ENCODE assay signal across 9 cellular contexts in genomic region chr1:28456078-28456477, GRCh38. TPM values are rescaled to one million over a fixed set of nuclear protein-coding genes. Genes with fewer than 3 reads are reported as not detected.
A peak's percentile ranks its signal among the peaks of the same experiment; 100 is the strongest.
DNase-seq lines count a peak whose midpoint lies in the region; ATAC-seq, FAIRE-seq and TF ChIP-seq lines count a peak whose summit lies in the region.
"Had no signal": no experiment of that assay in that cellular context is flagged by ENCODE, and none has a peak within 500 bp of the region (broad histone marks: within the 10 kb centered on the region; RNA-seq: fewer than 3 reads in every experiment).

No MANE protein-coding gene starts in this region.

- intact Hi-C loops in aorta (cut with DNase I), result no loop called here

- H4K20me1 ChIP-seq in Loucy (ENCODE audit: insufficient read depth, low read length, poor library complexity, severe bottlenecking) (no peaks in the 10 kb centered on the region), astrocyte (ENCODE audit: insufficient read depth, low read length) (peaks cover 10% of the 10 kb centered on the region)

- peaks cover 11% of the 10 kb centered on the region for H3K36me3 Mint-ChIP-seq in astrocyte (ENCODE audit: low read depth, unreplicated experiment)

- peak overlapping the region; percentile 62 for H3K4me2 ChIP-seq in Loucy (ENCODE audit: low read depth, low read length, poor library complexity, severe bottlenecking)
- H3K4me2 ChIP-seq in astrocyte (ENCODE audit: low read length), result peak overlapping the region; percentile 47

- TF ChIP-seq CTCF in Loucy (conservative IDR thresholded peaks at IDR 0.05; ENCODE audit: low read length) (no peak), astrocyte (IDR thresholded peaks at IDR 0.05; ENCODE audit: insufficient read depth, low read depth, low read length) (no peak)

- DNase-seq in Daoy (ENCODE audit: low read depth) (peak; percentile 75), astrocyte (ENCODE audit: low read depth) (peak; percentile 61), myocyte (ENCODE audit: low read depth) (peak; percentile 37), NCI-H2196 treated with DMSO at 0.1 percent for 48 hours (lab: John Stamatoyannopoulos, UW; ENCODE audit: unreplicated experiment) (no peak), aorta (no peak)
- DNase-seq: activated CD4-positive, alpha-beta T cell treated with anti-CD3 and anti-CD28 coated beads, Interleukin-2, amount 50 U/mL, for 1 hour had no signal

- peaks cover 22% of the 10 kb centered on the region for H3K4me1 ChIP-seq in Loucy (ENCODE audit: insufficient read depth, low read length, poor library complexity, severe bottlenecking)
- peaks cover 16% of the 10 kb centered on the region for H3K4me1 ChIP-seq in astrocyte (ENCODE audit: insufficient read depth, low read length)
- peaks cover 0 to 6% of the 10 kb centered on the region in 2 donors for H3K4me1 ChIP-seq in aorta (ENCODE audit: control insufficient read depth in 1 of 2, insufficient read depth in 2 of 2, low read length in 2 of 2)

- H3K27ac ChIP-seq in astrocyte (ENCODE audit: low read depth, low read length) (peak overlapping the region; percentile 14), aorta (ENCODE audit: low read depth in 1 of 2, low read length in 2 of 2) (no peak overlapping the region)

- H2AFZ ChIP-seq in Loucy (ENCODE audit: low read length) (no peak overlapping the region), astrocyte (ENCODE audit: low read depth, low read length) (no peak overlapping the region)

- H3K4me3 Mint-ChIP-seq in astrocyte (ENCODE audit: unreplicated experiment), result peak overlapping the region; percentile 51

- H3K9ac ChIP-seq in Loucy (ENCODE audit: low read depth, low read length, poor library complexity, severe bottlenecking), result peak overlapping the region; percentile 69
- no peak overlapping the region for H3K9ac ChIP-seq in astrocyte (ENCODE audit: low read length)

- no peaks in the 10 kb centered on the region for H3K27me3 Mint-ChIP-seq in astrocyte (ENCODE audit: low read depth, unreplicated experiment)

- H3K27me3 ChIP-seq in Loucy (ENCODE audit: insufficient read depth, low read length, poor library complexity, severe bottlenecking) (no peaks in the 10 kb centered on the region), astrocyte (ENCODE audit: insufficient read depth, low read length) (no peaks in the 10 kb centered on the region), aorta (ENCODE audit: control insufficient read depth in 1 of 2, insufficient read depth in 2 of 2, low read length in 1 of 2) (no peaks in the 10 kb centered on the region)

- no peaks in the 10 kb centered on the region for H3K9me2 ChIP-seq in Loucy (replicated peaks; ENCODE audit: low read depth, low read length)

- peak overlapping the region; percentile 45 for H3K4me3 ChIP-seq in Loucy (ENCODE audit: low read length, poor library complexity, severe bottlenecking)
- no peak overlapping the region for H3K4me3 ChIP-seq in astrocyte (ENCODE audit: insufficient read depth, low read depth, low read length)
- H3K4me3 ChIP-seq in aorta (ENCODE audit: low read length in 2 of 2), result no peak overlapping the region

- WGBS in aorta, 2 donors, result 54 to 55% methylated on average over 5 of the region's 5 CpGs

- H3K36me3 ChIP-seq in Loucy (ENCODE audit: insufficient read depth, low read length) (peaks cover 25% of the 10 kb centered on the region; the same call in 1 of the 2 replicates), astrocyte (ENCODE audit: insufficient read depth, low read length) (peaks cover 5% of the 10 kb centered on the region), aorta (ENCODE audit: control insufficient read depth in 1 of 2, insufficient read depth in 2 of 2, low read length in 1 of 2) (peaks cover 0 to 4% of the 10 kb centered on the region in 2 donors)

- H3F3A ChIP-seq in Loucy (ENCODE audit: low read depth), result peaks cover 6% of the 10 kb centered on the region; the same call in 1 of the 2 replicates

- peak overlapping the region; percentile 89 for H3K27ac Mint-ChIP-seq in astrocyte (ENCODE audit: unreplicated experiment)

- H3K9me3 Mint-ChIP-seq in astrocyte (ENCODE audit: unreplicated experiment), result no peaks in the 10 kb centered on the region

- H3K79me2 ChIP-seq in Loucy (ENCODE audit: insufficient read depth, low read length) (peaks cover 35% of the 10 kb centered on the region), astrocyte (ENCODE audit: insufficient read depth, low read length) (peaks cover 22% of the 10 kb centered on the region)

- FAIRE-seq in astrocyte (lab: Jason Lieb, UNC), result no peak

- H3K4me1 Mint-ChIP-seq in astrocyte (ENCODE audit: low read depth, unreplicated experiment), result peaks cover 17% of the 10 kb centered on the region

- ATAC-seq in GM18861 (IDR thresholded peaks at IDR 0.05; ENCODE audit: unreplicated experiment) (no peak), HG02938 (IDR thresholded peaks at IDR 0.05; ENCODE audit: unreplicated experiment) (no peak), aorta (ENCODE audit: low FRiP score) (no peak)

- no peaks in the 10 kb centered on the region for H3K9me3 ChIP-seq in Loucy (ENCODE audit: insufficient read depth, low read depth, low read length)
- no peaks in the 10 kb centered on the region for H3K9me3 ChIP-seq in astrocyte (ENCODE audit: insufficient read depth, low read depth, low read length)
- H3K9me3 ChIP-seq in aorta (ENCODE audit: control insufficient read depth, low read length), result no peaks in the 10 kb centered on the region

RNA-seq across cellular contexts. Expression of gene RCC1, which starts 49.8 kb away (rescaled TPM):
- total RNA-seq in Daoy (2014; rRNA removed; shearing (Covaris generic)), result 81.5 and 96.8 TPM in 2 replicates
- total RNA-seq in astrocyte, result 21.8 and 23.7 TPM in 2 replicates
- total RNA-seq in myocyte, result 20.9 and 24.1 TPM in 2 replicates
- 18.3 TPM for polyA plus RNA-seq in myocyte (2012)
- 10 to 100 TPM in 1 of 2 donors, 1 to 10 TPM in 1; 9.0 to 10.0 TPM for total RNA-seq in aorta
- polyA plus RNA-seq in aorta, result 10 to 100 TPM in 1 of 2 donors, 1 to 10 TPM in 1; 9.0 to 17.0 TPM

Comparison
In these comparisons a context has a peak if more than half of its experiments do, and no peak if none do; other contexts are left out.
1. DNase-seq: peak in Daoy (single experiment), astrocyte (single experiment) and myocyte (single experiment); none in NCI-H2196 treated with DMSO at 0.1 percent for 48 hours (single experiment) and aorta (0 of 2).